8 cellular contexts compared by ENCODE assay signal in the genomic region with DNA sequence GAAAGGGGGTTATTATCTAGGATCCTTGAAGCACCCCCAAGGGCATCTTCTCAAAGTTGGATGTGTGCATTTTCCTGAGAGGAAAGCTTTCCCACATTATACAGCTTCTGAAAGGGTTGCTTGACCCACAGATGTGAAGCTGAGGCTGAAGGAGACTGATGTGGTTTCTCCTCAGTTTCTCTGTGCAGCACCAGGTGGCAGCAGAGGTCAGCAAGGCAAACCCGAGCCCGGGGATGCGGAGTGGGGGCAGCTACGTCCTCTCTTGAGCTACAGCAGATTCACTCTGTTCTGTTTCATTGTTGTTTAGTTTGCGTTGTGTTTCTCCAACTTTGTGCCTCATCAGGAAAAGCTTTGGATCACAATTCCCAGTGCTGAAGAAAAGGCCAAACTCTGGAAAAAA.
DNase-seq lines count a peak whose midpoint lies in the region; ATAC-seq and TF ChIP-seq lines count a peak whose summit lies in the region.
"Not testable (repeated sequence)": the region's sequence is repeated elsewhere in the genome, so short reads cannot be mapped to it uniquely, and the experiment has no call there.

No MANE protein-coding gene starts in this region.

- not testable (repeated sequence) for H3K4me1 Mint-ChIP-seq in stimulated activated naive B cell treated with anti-CD40 and anti-IgM and Interleukin-4, amounts not matched to agents 10 μg/mL and 1 μg/mL and 100 μg/mL, for 72 hours

- H3K79me2 ChIP-seq in DND-41 (ENCODE audit: insufficient read depth, low read length); fibroblast of lung (ENCODE audit: control insufficient read depth, insufficient read depth, low read length): not testable (repeated sequence)

- not testable (repeated sequence) for H3K4me1 ChIP-seq in DND-41 (ENCODE audit: insufficient read depth, low read length); fibroblast of lung (ENCODE audit: control insufficient read depth, extremely low read depth, insufficient read depth, low read length); sigmoid colon

- WGBS in lower leg skin, 2 donors, result 10 to 11% methylated on average over 5 of the region's 5 CpGs
- WGBS in sigmoid colon, 2 donors, result 4 to 25% methylated on average over 5 of the region's 5 CpGs

- H3K27me3 Mint-ChIP-seq in stimulated activated naive B cell treated with anti-CD40 and anti-IgM and Interleukin-4, amounts not matched to agents 10 μg/mL and 1 μg/mL and 100 μg/mL, for 72 hours, result not testable (repeated sequence)

- not testable (repeated sequence) for H3K9ac ChIP-seq in DND-41 (ENCODE audit: low read depth, low read length); fibroblast of lung (ENCODE audit: insufficient read depth, low read length)

- not testable (repeated sequence) for H3K36me3 Mint-ChIP-seq in stimulated activated naive B cell treated with anti-CD40 and anti-IgM and Interleukin-4, amounts not matched to agents 10 μg/mL and 1 μg/mL and 100 μg/mL, for 72 hours

- H3K9me3 Mint-ChIP-seq in stimulated activated naive B cell treated with anti-CD40 and anti-IgM and Interleukin-4, amounts not matched to agents 10 μg/mL and 1 μg/mL and 100 μg/mL, for 72 hours, result not testable (repeated sequence)

- not testable (repeated sequence) for H3K4me3 ChIP-seq in DND-41 (ENCODE audit: low read depth in 1 of 2, low read length in 2 of 2); MG63; fibroblast of lung (replicated peaks in 1 of 4; ENCODE audit: control extremely low read depth in 1 of 4, insufficient read depth in 1 of 4, low read depth in 3 of 4, low read length in 4 of 4); lower leg skin (ENCODE audit: low read depth, poor library complexity, severe bottlenecking); sigmoid colon

- not testable (repeated sequence) for TF ChIP-seq EP300 in sigmoid colon (IDR thresholded peaks at IDR 0.05)

- not testable (repeated sequence) for H3K4me2 ChIP-seq in DND-41 (ENCODE audit: insufficient read depth, low read length); fibroblast of lung (ENCODE audit: extremely low read depth, insufficient read depth, low read length)

- not testable (repeated sequence) for H3K36me3 ChIP-seq in DND-41 (ENCODE audit: insufficient read depth, low read length); MG63; fibroblast of lung (ENCODE audit: control insufficient read depth, insufficient read depth, low read length); sigmoid colon

- H4K20me1 ChIP-seq in DND-41 (ENCODE audit: insufficient read depth, low read length); fibroblast of lung (ENCODE audit: control insufficient read depth, extremely low read depth, insufficient read depth, low read length): not testable (repeated sequence)

- TF ChIP-seq CTCF in DND-41 (IDR thresholded peaks at IDR 0.05; ENCODE audit: borderline replicate concordance, extremely low read depth, low read length, poor library complexity, severe bottlenecking) (peak; percentile 54), fibroblast of lung (conservative IDR thresholded peaks at IDR 0.05 in 1 of 2, IDR thresholded peaks at IDR 0.05 in 1 of 2; ENCODE audit: low read depth in 1 of 2, low read length in 2 of 2) (peak; percentile 36 to 51), lower leg skin (IDR thresholded peaks at IDR 0.05) (peak in 1 of 3 donors; percentile 39), sigmoid colon (IDR thresholded peaks at IDR 0.05) (peak; percentile 32 to 52 (median 44))

- DNase-seq in DND-41, result peak; percentile 84
- DNase-seq in MG63, result peak; percentile 42
- peak; percentile 86 for DNase-seq in activated CD4-positive, alpha-beta T cell treated with anti-CD3 and anti-CD28 coated beads for 48 hours
- peak; percentile 20 for DNase-seq in activated naive CD8-positive, alpha-beta T cell treated with anti-CD3 and anti-CD28 coated beads, Interleukin-2, amount 50 U/mL, for 16 hours (ENCODE audit: low read depth, low spot score)
- DNase-seq in fibroblast of lung (ENCODE audit: low read depth in 2 of 2), result peak; percentile 28 to 64
- DNase-seq in lower leg skin (ENCODE audit: low spot score in 2 of 2), result peak; percentile 64 to 89
- peak; percentile 75 for DNase-seq in sigmoid colon
- DNase-seq in stimulated activated naive B cell treated with anti-CD40 and anti-IgM and Interleukin-4, amounts not matched to agents 10 μg/mL and 1 μg/mL and 100 μg/mL, for 72 hours, result peak; percentile 58

- not testable (repeated sequence) for ATAC-seq in DND-41 (ENCODE audit: insufficient read depth, low read depth); stimulated activated naive B cell treated with anti-CD40 and anti-IgM and Interleukin-4, amounts not matched to agents 10 μg/mL and 1 μg/mL and 100 μg/mL, for 72 hours (replicated peaks)

- not testable (repeated sequence) for H3K27ac ChIP-seq in DND-41 (ENCODE audit: low read length); fibroblast of lung (ENCODE audit: insufficient read depth, low read length); sigmoid colon

- not testable (repeated sequence) for H3K9me3 ChIP-seq in DND-41 (ENCODE audit: insufficient read depth, low read length, severe bottlenecking); MG63; fibroblast of lung (ENCODE audit: control insufficient read depth, insufficient read depth, low read depth, low read length); sigmoid colon

- not testable (repeated sequence) for H3K27me3 ChIP-seq in DND-41 (ENCODE audit: insufficient read depth, low read length, poor library complexity); MG63; fibroblast of lung (ENCODE audit: control insufficient read depth, insufficient read depth, low read length); sigmoid colon

- H3K4me3 Mint-ChIP-seq in stimulated activated naive B cell treated with anti-CD40 and anti-IgM and Interleukin-4, amounts not matched to agents 10 μg/mL and 1 μg/mL and 100 μg/mL, for 72 hours, result not testable (repeated sequence)

- not testable (repeated sequence) for H2AFZ ChIP-seq in DND-41 (ENCODE audit: low read depth, low read length); fibroblast of lung (ENCODE audit: low read length)

- intact Hi-C loops in lower leg skin (cut with DNase I; ENCODE audit: low total_unique reads); sigmoid colon (cut with DNase I): not testable (repeated sequence)

- H3K27ac Mint-ChIP-seq in stimulated activated naive B cell treated with anti-CD40 and anti-IgM and Interleukin-4, amounts not matched to agents 10 μg/mL and 1 μg/mL and 100 μg/mL, for 72 hours, result not testable (repeated sequence)

- not testable (repeated sequence) for TF ChIP-seq POLR2A in lower leg skin (IDR thresholded peaks at IDR 0.05); sigmoid colon (IDR thresholded peaks at IDR 0.05)

Comparison
In these comparisons a context has a peak if more than half of its experiments do, and no peak if none do; other contexts are left out.
1. DNase-seq: peak in every context shown above with its lines; median percentile 86 in activated CD4-positive, alpha-beta T cell treated with anti-CD3 and anti-CD28 coated beads for 48 hours; 84 in DND-41; 76 in lower leg skin; 75 in sigmoid colon; 58 in stimulated activated naive B cell treated with anti-CD40 and anti-IgM and Interleukin-4, amounts not matched to agents 10 μg/mL and 1 μg/mL and 100 μg/mL, for 72 hours; 46 in fibroblast of lung; 42 in MG63; 20 in activated naive CD8-positive, alpha-beta T cell treated with anti-CD3 and anti-CD28 coated beads, Interleukin-2, amount 50 U/mL, for 16 hours.